15 cellular contexts compared by ENCODE assay signal in genomic region chrX:49344496-49345175, GRCh38. TPM values are rescaled to one million over a fixed set of nuclear protein-coding genes. Genes with fewer than 3 reads are reported as not detected.
A peak's percentile ranks its signal among the peaks of the same experiment; 100 is the strongest.
DNase-seq lines count a peak whose midpoint lies in the region; TF ChIP-seq lines count a peak whose summit lies in the region.
"Not testable (repeated sequence)": the region's sequence is repeated elsewhere in the genome, so short reads cannot be mapped to it uniquely, and the experiment has no call there.
"Had no signal": no experiment of that assay in that cellular context is flagged by ENCODE, and none has a peak within 500 bp of the region (broad histone marks: within the 10 kb centered on the region; RNA-seq: fewer than 3 reads in every experiment).

No MANE protein-coding gene starts in this region.

- intact Hi-C loops in activated CD4-positive, alpha-beta T cell treated with anti-CD3 and anti-CD28 coated beads, Interleukin-2, amount 10 ng/mL, durations not matched to agents 24 days and 14 days (cut with micrococcal nuclease): not testable (repeated sequence)

- H3K27me3 ChIP-seq in right atrium auricular region: not testable (repeated sequence)

- not testable (repeated sequence) for H3K36me3 ChIP-seq in right atrium auricular region

- not testable (repeated sequence) for H3K4me1 ChIP-seq in right atrium auricular region

- H3K27ac ChIP-seq in right atrium auricular region: not testable (repeated sequence)

- H3K4me1 Mint-ChIP-seq in activated CD4-positive, alpha-beta T cell treated with anti-CD3 and anti-CD28 coated beads, Interleukin-2, amount 10 ng/mL, durations not matched to agents 24 days and 14 days; osteocyte (ENCODE audit: unreplicated experiment): not testable (repeated sequence)

- H3K4me3 Mint-ChIP-seq in activated CD4-positive, alpha-beta T cell treated with anti-CD3 and anti-CD28 coated beads, Interleukin-2, amount 10 ng/mL, durations not matched to agents 24 days and 14 days; osteocyte (ENCODE audit: unreplicated experiment): not testable (repeated sequence)

- H3K36me3 Mint-ChIP-seq in activated CD4-positive, alpha-beta T cell treated with anti-CD3 and anti-CD28 coated beads, Interleukin-2, amount 10 ng/mL, durations not matched to agents 24 days and 14 days (ENCODE audit: low read depth); osteocyte (ENCODE audit: unreplicated experiment): not testable (repeated sequence)

- TF ChIP-seq CTCF in right atrium auricular region (IDR thresholded peaks at IDR 0.05); osteocyte (IDR thresholded peaks at IDR 0.05): not testable (repeated sequence)

- peak; percentile 7 for DNase-seq in Daoy (ENCODE audit: low read depth)
- peak; percentile 61 for DNase-seq in activated CD4-positive, alpha-beta T cell treated with anti-CD3 and anti-CD28 coated beads, Interleukin-2, amount 10 ng/mL, durations not matched to agents 24 days and 14 days
- peak; percentile 47 for DNase-seq in activated CD8-positive, alpha-beta memory T cell treated with anti-CD3 and anti-CD28 coated beads for 24 hours
- DNase-seq in right atrium auricular region (ENCODE audit: low spot score): peak; percentile 56
- DNase-seq in osteocyte (ENCODE audit: extremely low spot score, unreplicated experiment): peak; percentile 76

- not testable (repeated sequence) for H3K4me3 ChIP-seq in right atrium auricular region

- not testable (repeated sequence) for H3K9me3 Mint-ChIP-seq in activated CD4-positive, alpha-beta T cell treated with anti-CD3 and anti-CD28 coated beads, Interleukin-2, amount 10 ng/mL, durations not matched to agents 24 days and 14 days; osteocyte (ENCODE audit: unreplicated experiment)

- not testable (repeated sequence) for H3K27ac Mint-ChIP-seq in activated CD4-positive, alpha-beta T cell treated with anti-CD3 and anti-CD28 coated beads, Interleukin-2, amount 10 ng/mL, durations not matched to agents 24 days and 14 days; osteocyte (ENCODE audit: unreplicated experiment)

- H3K9me3 ChIP-seq in right atrium auricular region: not testable (repeated sequence)

- not testable (repeated sequence) for H3K27me3 Mint-ChIP-seq in activated CD4-positive, alpha-beta T cell treated with anti-CD3 and anti-CD28 coated beads, Interleukin-2, amount 10 ng/mL, durations not matched to agents 24 days and 14 days; osteocyte (ENCODE audit: unreplicated experiment)

RNA-seq across cellular contexts. Expression of gene GAGE13, which starts 13.3 kb away (rescaled TPM):
- total RNA-seq in Daoy (2014; rRNA removed; shearing (Covaris generic)): 12.3 and 21.8 TPM in 2 replicates
- not detected in 2 replicates for total RNA-seq in activated CD4-positive, alpha-beta T cell treated with anti-CD3 and anti-CD28 coated beads, Interleukin-2, amount 10 ng/mL, durations not matched to agents 24 days and 14 days
- total RNA-seq in right atrium auricular region: not detected
- not detected in 2 replicates for total RNA-seq in osteocyte
- total RNA-seq: A172; A673; B cell; Caco-2; Calu3; CD4-positive, alpha-beta memory T cell; CD4-positive, alpha-beta T cell; CD4-positive, CD25-positive, alpha-beta regulatory T cell; CD8-positive, alpha-beta memory T cell; CD8-positive, alpha-beta T cell had no signal

RNA-seq across cellular contexts. Expression of gene GAGE12J, which starts 22.8 kb away (rescaled TPM):
- total RNA-seq in Daoy (2014; rRNA removed; shearing (Covaris generic)): not detected in 2 replicates
- total RNA-seq in activated CD4-positive, alpha-beta T cell treated with anti-CD3 and anti-CD28 coated beads, Interleukin-2, amount 10 ng/mL, durations not matched to agents 24 days and 14 days: not detected in 2 replicates
- not detected for total RNA-seq in right atrium auricular region
- total RNA-seq in osteocyte: not detected in 2 replicates
- total RNA-seq: A172; A673; B cell; Caco-2; Calu3; CD4-positive, alpha-beta memory T cell; CD4-positive, alpha-beta T cell; CD4-positive, CD25-positive, alpha-beta regulatory T cell; CD8-positive, alpha-beta memory T cell; CD8-positive, alpha-beta T cell had no signal

RNA-seq across cellular contexts. Expression of gene GAGE10, which starts 41.2 kb away (rescaled TPM):
- not detected in 2 replicates for total RNA-seq in Daoy (2014; rRNA removed; shearing (Covaris generic))
- not detected in 2 replicates for total RNA-seq in activated CD4-positive, alpha-beta T cell treated with anti-CD3 and anti-CD28 coated beads, Interleukin-2, amount 10 ng/mL, durations not matched to agents 24 days and 14 days
- not detected for total RNA-seq in right atrium auricular region
- not detected in 2 replicates for total RNA-seq in osteocyte
- total RNA-seq: A172; A673; B cell; Caco-2; Calu3; CD4-positive, alpha-beta memory T cell; CD4-positive, alpha-beta T cell; CD4-positive, CD25-positive, alpha-beta regulatory T cell; CD8-positive, alpha-beta memory T cell; CD8-positive, alpha-beta T cell had no signal

Comparison
In these comparisons a context has a peak if more than half of its experiments do, and no peak if none do; other contexts are left out.
1. DNase-seq: peak in every context shown above with its lines; median percentile 76 in osteocyte; 61 in activated CD4-positive, alpha-beta T cell treated with anti-CD3 and anti-CD28 coated beads, Interleukin-2, amount 10 ng/mL, durations not matched to agents 24 days and 14 days; 56 in right atrium auricular region; 47 in activated CD8-positive, alpha-beta memory T cell treated with anti-CD3 and anti-CD28 coated beads for 24 hours; 7 in Daoy.
2. RNA of gene GAGE13, which starts 13.3 kb away (total RNA-seq): 12.3 to 21.8 TPM in Daoy; not detected in activated CD4-positive, alpha-beta T cell treated with anti-CD3 and anti-CD28 coated beads, Interleukin-2, amount 10 ng/mL, durations not matched to agents 24 days and 14 days, not detected in right atrium auricular region and not detected in osteocyte; every median in the first group is over 10 times any median in the second.